1 cellular context compared by ENCODE assay signal in the genomic region with DNA sequence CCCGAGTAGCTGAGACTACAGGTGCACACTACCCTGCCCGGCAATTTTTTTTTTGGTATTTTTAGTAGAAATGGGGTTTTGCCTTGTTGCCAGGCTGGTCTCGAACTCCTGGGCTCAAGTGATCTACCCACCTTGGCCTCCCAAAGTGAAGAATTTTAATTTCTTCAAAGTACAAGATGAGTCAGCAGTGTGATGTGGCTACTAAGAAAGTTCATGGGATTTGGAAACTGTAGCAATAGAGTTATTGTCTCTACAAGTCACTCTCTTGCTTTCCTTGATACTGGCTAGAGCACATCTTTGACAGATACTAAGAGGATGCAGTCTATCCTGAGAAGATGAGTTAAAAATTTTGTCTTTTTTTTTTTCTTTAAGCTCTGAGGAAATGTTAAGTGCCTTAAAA.
TF ChIP-seq lines count a peak whose summit lies in the region.

No MANE protein-coding gene starts in this region.

TF ChIP-seq in K562, 482 proteins besides CTCF, POLR2A, EP300 and RAD21:
- peak; percentile 30; the same call in 1 of the 2 replicates for TF ChIP-seq C11orf30 (IDR thresholded peaks at IDR 0.05; ENCODE audit: low read depth)
- TF ChIP-seq POLR2H (tag; IDR thresholded peaks at IDR 0.05; ENCODE audit: low read depth), result no peak
- no peak for TF ChIP-seq PCBP2 (IDR thresholded peaks at IDR 0.05; ENCODE audit: low read depth, low read length, poor library complexity, severe bottlenecking)
- TF ChIP-seq POLR3G (IDR thresholded peaks at IDR 0.05; ENCODE audit: extremely low read depth, insufficient read length, insufficient replicate concordance), result no peak
- TF ChIP-seq, protein P1, sequence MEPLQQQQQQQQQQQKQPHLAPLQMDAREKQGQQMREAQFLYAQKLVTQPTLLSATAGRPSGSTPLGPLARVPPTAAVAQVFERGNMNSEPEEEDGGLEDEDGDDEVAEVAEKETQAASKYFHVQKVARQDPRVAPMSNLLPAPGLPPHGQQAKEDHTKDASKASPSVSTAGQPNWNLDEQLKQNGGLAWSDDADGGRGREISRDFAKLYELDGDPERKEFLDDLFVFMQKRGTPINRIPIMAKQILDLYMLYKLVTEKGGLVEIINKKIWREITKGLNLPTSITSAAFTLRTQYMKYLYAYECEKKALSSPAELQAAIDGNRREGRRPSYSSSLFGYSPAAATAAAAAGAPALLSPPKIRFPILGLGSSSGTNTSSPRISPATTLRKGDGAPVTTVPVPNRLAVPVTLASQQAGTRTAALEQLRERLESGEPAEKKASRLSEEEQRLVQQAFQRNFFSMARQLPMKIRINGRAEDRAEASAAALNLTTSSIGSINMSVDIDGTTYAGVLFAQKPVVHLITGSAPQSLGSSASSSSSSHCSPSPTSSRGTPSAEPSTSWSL (CRISPR knock-in tag; IDR thresholded peaks at IDR 0.05; ENCODE audit: borderline replicate concordance), result no peak
- peak; percentile 57; the same call in 1 of the 2 replicates for TF ChIP-seq ZNF316 (IDR thresholded peaks at IDR 0.05)
- peak; percentile 10; the same call in 1 of the 2 replicates for TF ChIP-seq NFE2 (IDR thresholded peaks at IDR 0.05; ENCODE audit: low read depth)
- TF ChIP-seq IRF2 (CRISPR knock-in tag; IDR thresholded peaks at IDR 0.05), result no peak
